17 cellular contexts compared by ENCODE assay signal in the genomic region with DNA sequence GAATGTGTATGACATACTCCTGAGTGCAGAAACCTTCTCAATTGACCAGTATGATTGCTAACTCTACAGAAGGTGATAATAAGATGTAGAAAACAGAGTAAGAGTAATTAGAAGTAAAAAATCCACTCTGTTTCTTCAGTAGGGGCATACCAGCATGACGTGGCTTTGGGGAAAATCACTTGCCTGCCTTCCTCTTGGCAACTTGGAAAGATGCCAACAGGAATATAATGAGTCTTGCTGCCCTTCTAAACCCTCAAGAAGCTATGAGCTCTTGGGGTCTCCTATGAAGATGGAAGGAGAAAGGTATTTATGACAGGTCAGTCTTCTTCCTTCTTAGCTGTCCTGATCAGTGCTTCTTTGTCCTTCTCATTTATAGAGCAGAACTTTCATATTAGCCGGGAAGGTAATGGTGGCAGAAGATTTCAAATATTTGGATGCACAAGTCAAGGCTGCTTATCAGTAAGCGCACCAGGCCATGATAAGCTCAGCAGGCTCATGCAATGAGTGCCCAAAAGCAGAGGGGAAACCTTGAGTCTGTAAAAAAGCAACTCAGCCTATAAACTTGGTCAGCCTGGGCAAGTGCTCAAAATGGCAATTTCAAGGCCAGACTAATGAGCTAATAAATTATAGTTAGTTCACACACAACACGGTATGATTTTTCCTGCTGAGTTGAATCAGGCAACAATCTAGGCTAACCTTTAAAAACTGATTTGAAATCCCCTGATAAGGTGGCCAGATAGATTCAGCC.
DNase-seq lines count a peak whose midpoint lies in the region; ATAC-seq and TF ChIP-seq lines count a peak whose summit lies in the region.
"Had no signal": no experiment of that assay in that cellular context is flagged by ENCODE, and none has a peak within 500 bp of the region (broad histone marks: within the 10 kb centered on the region; RNA-seq: fewer than 3 reads in every experiment).

No MANE protein-coding gene starts in this region.

- no peak for ATAC-seq in HG02870 (IDR thresholded peaks at IDR 0.05; ENCODE audit: unreplicated experiment)
- ATAC-seq in upper lobe of right lung, result no peak
- ATAC-seq in HG03571 (IDR thresholded peaks at IDR 0.05; ENCODE audit: unreplicated experiment), result no peak

- H3K4me1 ChIP-seq in HEK293 (ENCODE audit: control insufficient read depth, insufficient read depth, low read length) (no peaks in the 10 kb centered on the region), upper lobe of right lung (no peaks in the 10 kb centered on the region)
- H3K4me1 ChIP-seq: BE2C had no signal

- DNase-seq in NCI-H1417 (lab: John Stamatoyannopoulos, UW) (peak in 2 of 3 experiments; percentile 21 to 28), NCI-H1417 treated with DMSO at 0.1 percent for 48 hours (lab: John Stamatoyannopoulos, UW) (no peak), kidney tubule cell (ENCODE audit: low spot score) (peak; percentile 65), upper lobe of right lung (no peak)
- DNase-seq: BE2C; CD4-positive, CD25-positive, alpha-beta regulatory T cell; COR-L47; DMS153; H7; NCI-H1930; NCI-H446 treated with DMSO at 0.1 percent for 48 hours; SHP77; SK-N-SH had no signal

- H3K27ac ChIP-seq in HEK293 (ENCODE audit: extremely low read depth, low read depth, low read length) (no peak overlapping the region), VCaP (peak overlapping the region; percentile 42), upper lobe of right lung (no peak overlapping the region)

- TF ChIP-seq CTCF in HEK293 (tag by site-specific recombination; IDR thresholded peaks at IDR 0.05), result no peak
- no peak for TF ChIP-seq CTCF in VCaP (conservative IDR thresholded peaks at IDR 0.05)
- no peak for TF ChIP-seq CTCF in upper lobe of right lung (IDR thresholded peaks at IDR 0.05)

- no peak overlapping the region for H3K4me3 ChIP-seq in HEK293 (ENCODE audit: low read depth, low read length)
- H3K4me3 ChIP-seq in upper lobe of right lung, result no peak overlapping the region

- H3K36me3 ChIP-seq in HEK293 (ENCODE audit: control insufficient read depth in 2 of 2, insufficient read depth in 1 of 2, low read length in 2 of 2) (no peaks in the 10 kb centered on the region), upper lobe of right lung (no peaks in the 10 kb centered on the region)
- H3K36me3 ChIP-seq: BE2C had no signal

- CTCF ChIA-PET in HEK293 (lab: Yijun Ruan, JAX), result interaction anchor here (0.6 kb wide), 1 partner anchor 21 kb away, joined by 3 read pairs; no protein-coding TSS in a partner anchor

- POLR2A ChIA-PET in HEK293 (lab: Yijun Ruan, JAX), result no interaction called here

- no peaks in the 10 kb centered on the region for H3K27me3 ChIP-seq in upper lobe of right lung

- H3K9me3 ChIP-seq in HEK293 (ENCODE audit: control insufficient read depth, insufficient read depth, low read depth, low read length) (no peaks in the 10 kb centered on the region), upper lobe of right lung (no peaks in the 10 kb centered on the region)
- H3K9me3 ChIP-seq: BE2C, SK-N-SH had no signal

- intact Hi-C loops in upper lobe of right lung (cut with DNase I), result no loop called here

TF ChIP-seq in HEK293, 187 proteins besides CTCF, POLR2A, EP300 and RAD21:
- TF ChIP-seq, protein P1, sequence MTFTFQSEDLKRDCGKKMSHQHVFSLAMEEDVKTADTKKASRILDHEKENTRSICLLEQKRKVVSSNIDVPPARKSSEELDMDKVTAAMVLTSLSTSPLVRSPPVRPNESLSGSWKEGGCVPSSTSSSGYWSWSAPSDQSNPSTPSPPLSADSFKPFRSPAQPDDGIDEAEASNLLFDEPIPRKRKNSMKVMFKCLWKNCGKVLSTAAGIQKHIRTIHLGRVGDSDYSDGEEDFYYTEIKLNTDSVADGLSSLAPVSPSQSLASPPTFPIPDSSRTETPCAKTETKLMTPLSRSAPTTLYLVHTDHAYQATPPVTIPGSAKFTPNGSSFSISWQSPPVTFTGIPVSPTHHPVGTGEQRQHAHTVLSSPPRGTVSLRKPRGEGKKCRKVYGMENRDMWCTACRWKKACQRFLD (tag by site-specific recombination; IDR thresholded peaks at IDR 0.05), result no peak
- TF ChIP-seq ZNF16 (tag by site-specific recombination; IDR thresholded peaks at IDR 0.05; ENCODE audit: low read depth) (no peak), ZNF544 (tag by site-specific recombination; IDR thresholded peaks at IDR 0.05) (no peak), ZNF324 (tag by site-specific recombination; IDR thresholded peaks at IDR 0.05) (no peak), ZNF335 (tag by site-specific recombination; conservative IDR thresholded peaks at IDR 0.05) (peak; percentile 26; the same call in 1 of the 2 replicates), FEZF1 (tag by site-specific recombination; IDR thresholded peaks at IDR 0.05) (peak; percentile 41; the same call in 1 of the 2 replicates), KLF8 (tag by site-specific recombination; IDR thresholded peaks at IDR 0.05) (no peak), ZIC2 (tag by site-specific recombination; IDR thresholded peaks at IDR 0.05) (peak; percentile 55), ZNF341 (tag by site-specific recombination; IDR thresholded peaks at IDR 0.05; ENCODE audit: low read depth) (no peak)
- TF ChIP-seq, protein P2, sequence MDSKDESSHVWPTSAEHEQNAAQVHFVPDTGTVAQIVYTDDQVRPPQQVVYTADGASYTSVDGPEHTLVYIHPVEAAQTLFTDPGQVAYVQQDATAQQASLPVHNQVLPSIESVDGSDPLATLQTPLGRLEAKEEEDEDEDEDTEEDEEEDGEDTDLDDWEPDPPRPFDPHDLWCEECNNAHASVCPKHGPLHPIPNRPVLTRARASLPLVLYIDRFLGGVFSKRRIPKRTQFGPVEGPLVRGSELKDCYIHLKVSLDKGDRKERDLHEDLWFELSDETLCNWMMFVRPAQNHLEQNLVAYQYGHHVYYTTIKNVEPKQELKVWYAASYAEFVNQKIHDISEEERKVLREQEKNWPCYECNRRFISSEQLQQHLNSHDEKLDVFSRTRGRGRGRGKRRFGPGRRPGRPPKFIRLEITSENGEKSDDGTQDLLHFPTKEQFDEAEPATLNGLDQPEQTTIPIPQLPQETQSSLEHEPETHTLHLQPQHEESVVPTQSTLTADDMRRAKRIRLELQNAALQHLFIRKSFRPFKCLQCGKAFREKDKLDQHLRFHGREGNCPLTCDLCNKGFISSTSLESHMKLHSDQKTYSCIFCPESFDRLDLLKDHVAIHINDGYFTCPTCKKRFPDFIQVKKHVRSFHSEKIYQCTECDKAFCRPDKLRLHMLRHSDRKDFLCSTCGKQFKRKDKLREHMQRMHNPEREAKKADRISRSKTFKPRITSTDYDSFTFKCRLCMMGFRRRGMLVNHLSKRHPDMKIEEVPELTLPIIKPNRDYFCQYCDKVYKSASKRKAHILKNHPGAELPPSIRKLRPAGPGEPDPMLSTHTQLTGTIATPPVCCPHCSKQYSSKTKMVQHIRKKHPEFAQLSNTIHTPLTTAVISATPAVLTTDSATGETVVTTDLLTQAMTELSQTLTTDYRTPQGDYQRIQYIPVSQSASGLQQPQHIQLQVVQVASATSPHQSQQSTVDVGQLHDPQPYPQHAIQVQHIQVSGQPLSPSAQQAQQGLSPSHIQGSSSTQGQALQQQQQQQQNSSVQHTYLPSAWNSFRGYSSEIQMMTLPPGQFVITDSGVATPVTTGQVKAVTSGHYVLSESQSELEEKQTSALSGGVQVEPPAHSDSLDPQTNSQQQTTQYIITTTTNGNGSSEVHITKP (tag by site-specific recombination; IDR thresholded peaks at IDR 0.05), result peak; percentile 40
- TF ChIP-seq, protein P3, sequence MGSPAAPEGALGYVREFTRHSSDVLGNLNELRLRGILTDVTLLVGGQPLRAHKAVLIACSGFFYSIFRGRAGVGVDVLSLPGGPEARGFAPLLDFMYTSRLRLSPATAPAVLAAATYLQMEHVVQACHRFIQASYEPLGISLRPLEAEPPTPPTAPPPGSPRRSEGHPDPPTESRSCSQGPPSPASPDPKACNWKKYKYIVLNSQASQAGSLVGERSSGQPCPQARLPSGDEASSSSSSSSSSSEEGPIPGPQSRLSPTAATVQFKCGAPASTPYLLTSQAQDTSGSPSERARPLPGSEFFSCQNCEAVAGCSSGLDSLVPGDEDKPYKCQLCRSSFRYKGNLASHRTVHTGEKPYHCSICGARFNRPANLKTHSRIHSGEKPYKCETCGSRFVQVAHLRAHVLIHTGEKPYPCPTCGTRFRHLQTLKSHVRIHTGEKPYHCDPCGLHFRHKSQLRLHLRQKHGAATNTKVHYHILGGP (tag by site-specific recombination; IDR thresholded peaks at IDR 0.05), result no peak

Comparison
In these comparisons a context has a peak if more than half of its experiments do, and no peak if none do; other contexts are left out.
1. DNase-seq: peak in NCI-H1417 (2 of 3) and kidney tubule cell (single experiment); none in NCI-H1417 treated with DMSO at 0.1 percent for 48 hours (single experiment) and upper lobe of right lung (single experiment).